In genomic region chr6:154242617-154243357, GRCh38 we compare ENCODE assay signal across 25 cellular contexts.
DNase-seq lines count a peak whose midpoint lies in the region; ATAC-seq, FAIRE-seq and TF ChIP-seq lines count a peak whose summit lies in the region.
"Had no signal": no experiment of that assay in that cellular context is flagged by ENCODE, and none has a peak within 500 bp of the region (broad histone marks: within the 10 kb centered on the region; RNA-seq: fewer than 3 reads in every experiment).

No MANE protein-coding gene starts in this region.

- no TSS peak for BruUV-seq in HepG2 (replicated peaks; lab: Mats Ljungman, UMichigan)

- H3K4me1 ChIP-seq in HepG2 (ENCODE audit: insufficient read depth, low read length): no peaks in the 10 kb centered on the region
- H3K4me1 ChIP-seq: Peyer's patch, SJSA1, tibial nerve had no signal

- CTCF ChIA-PET in activated CD8-positive, alpha-beta T cell treated with anti-CD3 and anti-CD28 coated beads for 36 hours (lab: Charles Lee): interaction anchor here (1.0 to 3.6 kb wide), 4 partner anchors 34 to 89 kb away, joined by 3 to 16 read pairs (median 4); no protein-coding TSS in a partner anchor
- CTCF ChIA-PET in HepG2 (lab: Yijun Ruan, JAX; ENCODE audit: low intra/inter-chr PET ratio, low total read pairs): no interaction called here

- peaks cover 9% of the 10 kb centered on the region for H3K9me3 Mint-ChIP-seq in activated naive CD4-positive, alpha-beta T cell treated with anti-CD3 and anti-CD28 coated beads, Interleukin-2, amount 50 U/mL, for 24 hours
- H3K9me3 Mint-ChIP-seq in activated CD8-positive, alpha-beta T cell treated with anti-CD3 and anti-CD28 coated beads for 36 hours: peaks cover 9% of the 10 kb centered on the region
- H3K9me3 Mint-ChIP-seq in effector memory CD8-positive, alpha-beta T cell: peaks cover 3 to 9% of the 10 kb centered on the region in 2 donors
- no peaks in the 10 kb centered on the region for H3K9me3 Mint-ChIP-seq in stimulated activated effector memory CD8-positive, alpha-beta T cell treated with anti-CD3 and anti-CD28 coated beads, Interleukin-12 subunit alpha, Interleukin-12 subunit beta, amount 100 ng/mL, for 72 hours
- H3K9me3 Mint-ChIP-seq: T-helper 2 cell treated with Interferon-gamma antibody and Interleukin-4, amounts not matched to agents 5 μg/mL and 100 μg/mL, for 36 hours had no signal

- peaks cover 0 to 39% of the 10 kb centered on the region in 2 experiments; a peak in 2 of 5 replicates for H3K27me3 ChIP-seq in HepG2 (ENCODE audit: control insufficient read depth in 1 of 2, insufficient read depth in 2 of 2, low read length in 2 of 2)
- H3K27me3 ChIP-seq: Peyer's patch, tibial nerve had no signal

- peak overlapping the region; percentile 98 for H3K27ac Mint-ChIP-seq in activated naive CD4-positive, alpha-beta T cell treated with anti-CD3 and anti-CD28 coated beads, Interleukin-2, amount 50 U/mL, for 24 hours
- peak overlapping the region; percentile 99 for H3K27ac Mint-ChIP-seq in activated CD8-positive, alpha-beta T cell treated with anti-CD3 and anti-CD28 coated beads for 36 hours
- H3K27ac Mint-ChIP-seq in effector memory CD8-positive, alpha-beta T cell: peak overlapping the region; percentile 86 to 88
- peak overlapping the region; percentile 90 for H3K27ac Mint-ChIP-seq in stimulated activated effector memory CD8-positive, alpha-beta T cell treated with anti-CD3 and anti-CD28 coated beads, Interleukin-12 subunit alpha, Interleukin-12 subunit beta, amount 100 ng/mL, for 72 hours
- H3K27ac Mint-ChIP-seq: T-helper 2 cell treated with Interferon-gamma antibody and Interleukin-4, amounts not matched to agents 5 μg/mL and 100 μg/mL, for 36 hours had no signal

- peaks cover 16% of the 10 kb centered on the region for H3K36me3 Mint-ChIP-seq in activated naive CD4-positive, alpha-beta T cell treated with anti-CD3 and anti-CD28 coated beads, Interleukin-2, amount 50 U/mL, for 24 hours
- peaks cover 47% of the 10 kb centered on the region for H3K36me3 Mint-ChIP-seq in activated CD8-positive, alpha-beta T cell treated with anti-CD3 and anti-CD28 coated beads for 36 hours (ENCODE audit: low read depth)
- H3K36me3 Mint-ChIP-seq in effector memory CD8-positive, alpha-beta T cell (ENCODE audit: insufficient read depth): peaks cover 19% of the 10 kb centered on the region
- H3K36me3 Mint-ChIP-seq in stimulated activated effector memory CD8-positive, alpha-beta T cell treated with anti-CD3 and anti-CD28 coated beads, Interleukin-12 subunit alpha, Interleukin-12 subunit beta, amount 100 ng/mL, for 72 hours: peaks cover 35% of the 10 kb centered on the region

- no peak for TF ChIP-seq POLR2A in HepG2 (IDR thresholded peaks at IDR 0.05; ENCODE audit: insufficient read depth in 1 of 2, low read depth in 2 of 2, low read length in 2 of 2)

- DNase-seq in activated naive CD4-positive, alpha-beta T cell (lab: John Stamatoyannopoulos, UW): no peak
- DNase-seq in activated CD8-positive, alpha-beta T cell treated with anti-CD3 and anti-CD28 coated beads for 36 hours: no peak
- DNase-seq in effector memory CD8-positive, alpha-beta T cell: no peak
- peak in 1 of 2 donors; percentile 46 for DNase-seq in stimulated activated effector memory CD8-positive, alpha-beta T cell treated with anti-CD3 and anti-CD28 coated beads, Interleukin-12 subunit alpha, Interleukin-12 subunit beta, amount 100 ng/mL, for 72 hours (ENCODE audit: low spot score in 2 of 2)
- no peak for DNase-seq in HepG2 (ENCODE audit: low spot score)
- DNase-seq: activated gamma-delta T cell; effector CD8-positive, alpha-beta T cell; GDM1; KG1; mammary epithelial cell; NCI-H146; NCI-H510A treated with DMSO at 0.1 percent for 48 hours; NK-92 treated with Interleukin-12 subunit alpha and Interleukin-12 subunit beta, amount 100 ng/mL, for 24 hours; Peyer's patch; retina; stimulated activated CD4-positive, alpha-beta T cell treated with anti-CD3 and anti-CD28 coated beads, Interleukin-2, amount 100 ng/mL, for 48 hours; stimulated activated naive CD4-positive, alpha-beta T cell treated with Interleukin-2 at 50 U/mL for 16 hours had no signal

- no peak for FAIRE-seq in HepG2 (lab: Jason Lieb, UNC)
- FAIRE-seq: keratinocyte had no signal

- H3K9ac ChIP-seq in HepG2 (ENCODE audit: insufficient read depth, low read depth, low read length): no peak overlapping the region

- no peaks in the 10 kb centered on the region for H3K36me3 ChIP-seq in HepG2 (replicated peaks in 1 of 2; ENCODE audit: control insufficient read depth in 1 of 2, insufficient read depth in 2 of 2, low read length in 2 of 2)
- H3K36me3 ChIP-seq: Peyer's patch, SJSA1, tibial nerve had no signal

- H3K4me1 Mint-ChIP-seq in activated naive CD4-positive, alpha-beta T cell treated with anti-CD3 and anti-CD28 coated beads, Interleukin-2, amount 50 U/mL, for 24 hours: peaks cover 84% of the 10 kb centered on the region
- peaks cover 61% of the 10 kb centered on the region for H3K4me1 Mint-ChIP-seq in activated CD8-positive, alpha-beta T cell treated with anti-CD3 and anti-CD28 coated beads for 36 hours (ENCODE audit: low read depth)
- peaks cover 54 to 63% of the 10 kb centered on the region in 2 donors for H3K4me1 Mint-ChIP-seq in effector memory CD8-positive, alpha-beta T cell (ENCODE audit: low read depth in 2 of 2)
- H3K4me1 Mint-ChIP-seq in stimulated activated effector memory CD8-positive, alpha-beta T cell treated with anti-CD3 and anti-CD28 coated beads, Interleukin-12 subunit alpha, Interleukin-12 subunit beta, amount 100 ng/mL, for 72 hours: peaks cover 43% of the 10 kb centered on the region

- H4K20me1 ChIP-seq in HepG2 (ENCODE audit: insufficient read depth, low read length): no peaks in the 10 kb centered on the region

- no peak overlapping the region for H3K4me2 ChIP-seq in HepG2 (ENCODE audit: low read depth, low read length)
- H3K4me2 ChIP-seq: smooth muscle cell had no signal

- no peak overlapping the region for H3K27ac ChIP-seq in HepG2 (ENCODE audit: extremely low read length, insufficient read depth, low read length)
- H3K27ac ChIP-seq: SJSA1, tibial nerve had no signal

- no peak overlapping the region for H2AFZ ChIP-seq in HepG2 (ENCODE audit: low read length)

- no peak for TF ChIP-seq CTCF in activated CD8-positive, alpha-beta T cell treated with anti-CD3 and anti-CD28 coated beads for 36 hours (IDR thresholded peaks at IDR 0.05)
- TF ChIP-seq CTCF in HepG2 (CRISPR knock-in tag; IDR thresholded peaks at IDR 0.05): no peak

- H3K9me3 ChIP-seq in HepG2 (ENCODE audit: low read length): no peaks in the 10 kb centered on the region
- H3K9me3 ChIP-seq: Peyer's patch, SJSA1, tibial nerve had no signal

- in situ Hi-C loops in HepG2 (cut with HindIII; ENCODE audit: extremely low pct_ligation_motif_present, low pct_unique_long_range_greater_than_20kb): no loop called here

- no peak overlapping the region for H3K4me3 ChIP-seq in HepG2 (replicated peaks in 1 of 3; ENCODE audit: insufficient read depth in 1 of 3, low read depth in 2 of 3, low read length in 3 of 3)
- H3K4me3 ChIP-seq: Peyer's patch, SJSA1, smooth muscle cell, tibial nerve had no signal

- no peaks in the 10 kb centered on the region for H3K27me3 Mint-ChIP-seq in activated naive CD4-positive, alpha-beta T cell treated with anti-CD3 and anti-CD28 coated beads, Interleukin-2, amount 50 U/mL, for 24 hours
- no peaks in the 10 kb centered on the region for H3K27me3 Mint-ChIP-seq in activated CD8-positive, alpha-beta T cell treated with anti-CD3 and anti-CD28 coated beads for 36 hours
- no peaks in the 10 kb centered on the region for H3K27me3 Mint-ChIP-seq in effector memory CD8-positive, alpha-beta T cell

- 15% methylated on average over 13 of the region's 13 CpGs for WGBS in HepG2 (ENCODE audit: low lambda C conversion rate)

- TF ChIP-seq EP300 in HepG2 (IDR thresholded peaks at IDR 0.05; ENCODE audit: low read depth in 2 of 2, low read length in 2 of 2) (no peak), HepG2 (CRISPR knock-in tag; IDR thresholded peaks at IDR 0.05; ENCODE audit: borderline replicate concordance) (no peak)

- POLR2A ChIA-PET in activated CD8-positive, alpha-beta T cell treated with anti-CD3 and anti-CD28 coated beads for 36 hours (lab: Charles Lee): interaction anchor here (0.7 to 5.8 kb wide), 3 partner anchors 12 to 372 kb away, joined by 3 to 60 read pairs (median 3); no protein-coding TSS in a partner anchor
- POLR2A ChIA-PET in HepG2 (lab: Yijun Ruan, JAX): no interaction called here

- intact Hi-C loops in activated CD8-positive, alpha-beta T cell treated with anti-CD3 and anti-CD28 coated beads for 36 hours (cut with micrococcal nuclease): loop anchor here (5.0 kb wide), 1 partner anchor 110 kb away; no protein-coding TSS in a partner anchor
- intact Hi-C loops in HepG2 (cut with micrococcal nuclease; ENCODE audit: unreplicated experiment): no loop called here

- H3K4me3 Mint-ChIP-seq in activated naive CD4-positive, alpha-beta T cell treated with anti-CD3 and anti-CD28 coated beads, Interleukin-2, amount 50 U/mL, for 24 hours: peak overlapping the region; percentile 95
- H3K4me3 Mint-ChIP-seq in activated CD8-positive, alpha-beta T cell treated with anti-CD3 and anti-CD28 coated beads for 36 hours: peak overlapping the region; percentile 93
- H3K4me3 Mint-ChIP-seq in effector memory CD8-positive, alpha-beta T cell: peak overlapping the region; percentile 81 to 89
- H3K4me3 Mint-ChIP-seq in stimulated activated effector memory CD8-positive, alpha-beta T cell treated with anti-CD3 and anti-CD28 coated beads, Interleukin-12 subunit alpha, Interleukin-12 subunit beta, amount 100 ng/mL, for 72 hours: peak overlapping the region; percentile 77
- H3K4me3 Mint-ChIP-seq: T-helper 2 cell treated with Interferon-gamma antibody and Interleukin-4, amounts not matched to agents 5 μg/mL and 100 μg/mL, for 36 hours had no signal

- TF ChIP-seq RAD21 in HepG2 (CRISPR knock-in tag; IDR thresholded peaks at IDR 0.05): no peak

- H3K79me2 ChIP-seq in HepG2 (ENCODE audit: insufficient read depth, low read length): no peaks in the 10 kb centered on the region

- ATAC-seq in activated CD8-positive, alpha-beta T cell treated with anti-CD3 and anti-CD28 coated beads for 36 hours: no peak
- no peak for ATAC-seq in effector memory CD8-positive, alpha-beta T cell (replicated peaks)
- no peak for ATAC-seq in stimulated activated effector memory CD8-positive, alpha-beta T cell treated with anti-CD3 and anti-CD28 coated beads, Interleukin-12 subunit alpha, Interleukin-12 subunit beta, amount 100 ng/mL, for 72 hours
- ATAC-seq in SK-N-SH treated with all-trans-retinoic acid at 6 μM for 48 hours (no peak), HepG2 (no peak), HG02973 (IDR thresholded peaks at IDR 0.05; ENCODE audit: unreplicated experiment) (no peak)

TF ChIP-seq in HepG2, 621 proteins besides CTCF, POLR2A, EP300 and RAD21 (continues in another document):
- TF ChIP-seq SNRNP70 (IDR thresholded peaks at IDR 0.05; ENCODE audit: low read depth, low read length) (no peak), KDM2A (CRISPR knock-in tag; IDR thresholded peaks at IDR 0.05; ENCODE audit: borderline replicate concordance, low read depth) (no peak), TCF7 (IDR thresholded peaks at IDR 0.05; ENCODE audit: low read depth) (no peak)
